8 cellular contexts compared by ENCODE assay signal in the genomic region with DNA sequence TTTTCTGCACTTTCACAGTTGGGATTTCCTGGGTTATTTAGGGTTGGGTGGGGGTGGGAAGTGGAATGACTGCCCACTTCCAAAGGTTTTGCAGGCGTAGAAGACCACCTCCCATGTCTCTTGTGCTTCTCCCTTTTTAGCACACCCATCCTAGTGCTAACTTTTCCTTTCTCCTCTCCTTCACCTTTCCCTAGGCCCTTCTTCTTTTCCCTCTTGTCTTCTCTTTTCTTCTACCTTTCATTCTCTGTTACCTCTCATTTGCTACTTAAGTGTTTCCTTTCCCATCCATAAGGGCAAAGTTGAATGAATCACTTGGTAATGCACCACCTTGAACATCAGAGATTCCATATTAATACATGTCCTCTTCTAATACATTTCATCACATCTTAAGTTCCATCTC.
"Had no signal": no experiment of that assay in that cellular context is flagged by ENCODE, and none has a peak within 500 bp of the region (broad histone marks: within the 10 kb centered on the region; RNA-seq: fewer than 3 reads in every experiment).

No MANE protein-coding gene starts in this region.

- H3K4me1 ChIP-seq: HAP-1 had no signal

- H3K4me3 ChIP-seq: GM23248, GM23338, HAP-1 had no signal

- DNase-seq: GM23248, GOT3, H7, H9, HCEC 1CT, HFFc6 had no signal

- H3K9ac ChIP-seq: GM23248 had no signal

- H2AFZ ChIP-seq: GM23248, GM23338 had no signal

- H3K4me2 ChIP-seq: GM23338 had no signal

- H3K9me3 ChIP-seq: HAP-1 had no signal

- H3K36me3 ChIP-seq: HAP-1 had no signal

- H3K27ac ChIP-seq: GM23248 had no signal
